Comparison of ENCODE assay signal across 8 cellular contexts in the genomic region with DNA sequence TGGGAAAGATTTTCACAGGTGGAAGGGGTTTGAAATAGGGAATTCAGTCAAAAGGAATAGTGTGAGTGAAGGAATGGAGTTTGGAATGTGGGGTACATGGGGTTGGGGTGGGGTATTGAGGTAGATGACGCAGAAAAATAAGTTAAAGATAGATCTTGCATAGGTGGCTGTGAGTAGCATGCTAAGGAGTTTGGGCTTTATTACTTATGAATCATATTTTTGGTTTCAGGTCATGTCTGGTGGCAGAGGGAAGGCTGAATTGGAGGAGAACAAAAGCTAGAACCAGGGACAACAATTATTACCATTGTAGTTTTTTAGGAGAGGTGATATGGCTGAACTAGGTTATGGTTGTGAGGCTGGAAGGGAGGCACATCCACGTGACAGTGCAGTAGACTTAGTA. TPM values are rescaled to one million over a fixed set of nuclear protein-coding genes. Genes with fewer than 3 reads are reported as not detected.
DNase-seq lines count a peak whose midpoint lies in the region; ATAC-seq, FAIRE-seq and TF ChIP-seq lines count a peak whose summit lies in the region.
"Not testable (repeated sequence)": the region's sequence is repeated elsewhere in the genome, so short reads cannot be mapped to it uniquely, and the experiment has no call there.

No MANE protein-coding gene starts in this region.

- not testable (repeated sequence) for H3K4me1 ChIP-seq in A549; GM12878 (ENCODE audit: control insufficient read depth, insufficient read depth, low read length); keratinocyte (ENCODE audit: control insufficient read depth, extremely low read depth, insufficient read depth, low read length)

- DNase-seq in A549 (ENCODE audit: low read depth in 1 of 2, low spot score in 1 of 2); GM12891 (ENCODE audit: insufficient read length, low spot score); GM19239 (ENCODE audit: insufficient read length, low spot score); activated CD4-positive, alpha-beta T cell treated with anti-CD3 and anti-CD28 coated beads for 36 hours; GM12878 (ENCODE audit: low read depth, low spot score); keratinocyte (ENCODE audit: low read depth, low spot score); stimulated activated naive CD8-positive, alpha-beta T cell treated with anti-CD3 and anti-CD28 coated beads, Interleukin-15, amount 100 ng/mL, for 72 hours: not testable (repeated sequence)

- dilution Hi-C loops in keratinocyte (cut with MboI; ENCODE audit: extremely low pct_ligation_motif_present, low sequenced_read_pairs) = not testable (repeated sequence)

- SMC1A ChIA-PET in GM12878 (lab: Charles Lee; ENCODE audit: uncharacterized antibody, unreplicated experiment) = not testable (repeated sequence)

- not testable (repeated sequence) for H3K36me3 ChIP-seq in GM12878 (ENCODE audit: control insufficient read depth in 2 of 2, insufficient read depth in 2 of 2, low read length in 1 of 2); keratinocyte (ENCODE audit: control insufficient read depth in 2 of 2, extremely low read depth in 1 of 2, insufficient read depth in 2 of 2, low read length in 2 of 2)

- not testable (repeated sequence) for H3K4me1 Mint-ChIP-seq in activated CD4-positive, alpha-beta T cell treated with anti-CD3 and anti-CD28 coated beads for 36 hours; activated T-helper 17 cell treated with anti-CD3 and anti-CD28 coated beads, Interleukin-2, amount 50 U/mL, for 72 hours; stimulated activated naive CD8-positive, alpha-beta T cell treated with anti-CD3 and anti-CD28 coated beads, Interleukin-15, amount 100 ng/mL, for 72 hours

- not testable (repeated sequence) for H3K9me1 ChIP-seq in keratinocyte (ENCODE audit: control insufficient read depth, extremely low read depth, insufficient read depth, low read length)

- H3K27ac ChIP-seq in A549; GM12878 (ENCODE audit: control insufficient read depth, insufficient read depth); keratinocyte (ENCODE audit: control insufficient read depth, insufficient read depth, low read length): not testable (repeated sequence)

- in situ Hi-C loops in GM12878 (cut with MboI) = not testable (repeated sequence)

- WGBS in A549 (ENCODE audit: missing lambda C conversion rate) = no CpG with 5 or more reads among the region's 2 CpGs
- no CpG with 5 or more reads among the region's 2 CpGs for WGBS in GM12878 (ENCODE audit: insufficient coverage, insufficient replicate concordance, low lambda C conversion rate, missing lambda C conversion rate)

- not testable (repeated sequence) for BruUV-seq in GM12878 (replicated peaks; lab: Mats Ljungman, UMichigan)

- not testable (repeated sequence) for H3K27me3 Mint-ChIP-seq in activated CD4-positive, alpha-beta T cell treated with anti-CD3 and anti-CD28 coated beads for 36 hours; activated T-helper 17 cell treated with anti-CD3 and anti-CD28 coated beads, Interleukin-2, amount 50 U/mL, for 72 hours; stimulated activated naive CD8-positive, alpha-beta T cell treated with anti-CD3 and anti-CD28 coated beads, Interleukin-15, amount 100 ng/mL, for 72 hours

- H3K79me2 ChIP-seq in GM12878 (ENCODE audit: control insufficient read depth, insufficient read depth, low read length); keratinocyte (ENCODE audit: control insufficient read depth, insufficient read depth, low read length): not testable (repeated sequence)

- not testable (repeated sequence) for H3K4me3 Mint-ChIP-seq in activated CD4-positive, alpha-beta T cell treated with anti-CD3 and anti-CD28 coated beads for 36 hours; activated T-helper 17 cell treated with anti-CD3 and anti-CD28 coated beads, Interleukin-2, amount 50 U/mL, for 72 hours; stimulated activated naive CD8-positive, alpha-beta T cell treated with anti-CD3 and anti-CD28 coated beads, Interleukin-15, amount 100 ng/mL, for 72 hours

- H2AFZ ChIP-seq in GM12878 (ENCODE audit: control insufficient read depth, low read depth, low read length); keratinocyte (ENCODE audit: control insufficient read depth, low read length): not testable (repeated sequence)

- H3K9me3 ChIP-seq in A549; GM12878 (replicated peaks; ENCODE audit: control insufficient read depth, insufficient read depth, low read length); keratinocyte (ENCODE audit: control insufficient read depth, low read depth, low read length): not testable (repeated sequence)

- not testable (repeated sequence) for H3K4me2 ChIP-seq in A549; GM12878 (ENCODE audit: control insufficient read depth, insufficient read depth); keratinocyte (ENCODE audit: control insufficient read depth, extremely low read depth, insufficient read depth, low read depth, low read length)

- FAIRE-seq in A549 (lab: Jason Lieb, UNC) (peak; percentile 67), GM12891 (lab: Jason Lieb, UNC) (peak; percentile 73), GM19239 (lab: Jason Lieb, UNC) (peak; percentile 59), GM12878 (lab: Jason Lieb, UNC) (peak; percentile 86), keratinocyte (lab: Jason Lieb, UNC) (peak; percentile 74)

- TF ChIP-seq POLR2A in A549 (IDR thresholded peaks at IDR 0.05; ENCODE audit: low read length); GM12891 (IDR thresholded peaks at IDR 0.05; ENCODE audit: low read depth, low read length); GM12878 (IDR thresholded peaks at IDR 0.05; ENCODE audit: low read depth, low read length): not testable (repeated sequence)

- not testable (repeated sequence) for H3K9ac ChIP-seq in GM12878 (ENCODE audit: control insufficient read depth, insufficient read depth, low read length); keratinocyte (ENCODE audit: control insufficient read depth, extremely low read depth, insufficient read depth, low read length)

- not testable (repeated sequence) for TF ChIP-seq EP300 in A549 (IDR thresholded peaks at IDR 0.05); GM12878 (IDR thresholded peaks at IDR 0.05; ENCODE audit: borderline replicate concordance in 1 of 2, control insufficient read depth in 1 of 2, low read depth in 2 of 2, low read length in 2 of 2)

- not testable (repeated sequence) for TF ChIP-seq RAD21 in A549 (conservative IDR thresholded peaks at IDR 0.05 in 1 of 2, IDR thresholded peaks at IDR 0.05 in 1 of 2); GM12878 (IDR thresholded peaks at IDR 0.05; ENCODE audit: insufficient read depth, low read depth, low read length)

- not testable (repeated sequence) for H3K27me3 ChIP-seq in GM12878 (replicated peaks in 1 of 2; ENCODE audit: control insufficient read depth in 2 of 2, insufficient read depth in 2 of 2, low read length in 1 of 2); keratinocyte (ENCODE audit: control insufficient read depth, extremely low read depth, insufficient read depth, low read length)

- H3K36me3 Mint-ChIP-seq in activated CD4-positive, alpha-beta T cell treated with anti-CD3 and anti-CD28 coated beads for 36 hours (ENCODE audit: low read depth); activated T-helper 17 cell treated with anti-CD3 and anti-CD28 coated beads, Interleukin-2, amount 50 U/mL, for 72 hours (ENCODE audit: low read depth): not testable (repeated sequence)

- not testable (repeated sequence) for H3K27ac Mint-ChIP-seq in activated CD4-positive, alpha-beta T cell treated with anti-CD3 and anti-CD28 coated beads for 36 hours; activated T-helper 17 cell treated with anti-CD3 and anti-CD28 coated beads, Interleukin-2, amount 50 U/mL, for 72 hours; stimulated activated naive CD8-positive, alpha-beta T cell treated with anti-CD3 and anti-CD28 coated beads, Interleukin-15, amount 100 ng/mL, for 72 hours

- intact Hi-C loops in activated CD4-positive, alpha-beta T cell treated with anti-CD3 and anti-CD28 coated beads for 36 hours (cut with DNase I, micrococcal nuclease); GM12878 (cut with micrococcal nuclease; ENCODE audit: unreplicated experiment): not testable (repeated sequence)

- TF ChIP-seq CTCF in A549 (IDR thresholded peaks at IDR 0.05); GM12878 (IDR thresholded peaks at IDR 0.05 in 2 of 3, conservative IDR thresholded peaks at IDR 0.05 in 1 of 3; ENCODE audit: control insufficient read depth in 2 of 3, extremely low read depth in 1 of 3, insufficient read depth in 1 of 3, low read depth in 3 of 3, low read length in 3 of 3); keratinocyte (optimal IDR thresholded peaks at IDR 0.05 in 1 of 3, IDR thresholded peaks at IDR 0.05 in 1 of 3, conservative IDR thresholded peaks at IDR 0.05 in 1 of 3; ENCODE audit: extremely low read depth in 1 of 3, insufficient read depth in 2 of 3, low read length in 3 of 3): not testable (repeated sequence)

- H4K20me1 ChIP-seq in GM12878 (ENCODE audit: control insufficient read depth, insufficient read depth); keratinocyte (ENCODE audit: control insufficient read depth, extremely low read depth, insufficient read depth, low read length): not testable (repeated sequence)

- not testable (repeated sequence) for H3K9me3 Mint-ChIP-seq in activated CD4-positive, alpha-beta T cell treated with anti-CD3 and anti-CD28 coated beads for 36 hours (ENCODE audit: low read depth); activated T-helper 17 cell treated with anti-CD3 and anti-CD28 coated beads, Interleukin-2, amount 50 U/mL, for 72 hours; stimulated activated naive CD8-positive, alpha-beta T cell treated with anti-CD3 and anti-CD28 coated beads, Interleukin-15, amount 100 ng/mL, for 72 hours

- H3K4me3 ChIP-seq in A549; GM12878; keratinocyte (ENCODE audit: control insufficient read depth in 2 of 3, extremely low read depth in 1 of 3, insufficient read depth in 2 of 3, low read depth in 1 of 3, low read length in 3 of 3): not testable (repeated sequence)

- CTCF ChIA-PET in A549 (lab: Yijun Ruan, JAX); activated CD4-positive, alpha-beta T cell treated with anti-CD3 and anti-CD28 coated beads for 36 hours (lab: Charles Lee); GM12878 (lab: Yijun Ruan, JAX): not testable (repeated sequence)

- POLR2A ChIA-PET in A549 (lab: Yijun Ruan, JAX); activated CD4-positive, alpha-beta T cell treated with anti-CD3 and anti-CD28 coated beads for 36 hours (lab: Charles Lee); GM12878 (lab: Charles Lee): not testable (repeated sequence)

- RAD21 ChIA-PET in GM12878 (lab: Charles Lee; ENCODE audit: unreplicated experiment) = not testable (repeated sequence)

- not testable (repeated sequence) for ATAC-seq in A549, GM12878
- ATAC-seq in activated CD4-positive, alpha-beta T cell treated with anti-CD3 and anti-CD28 coated beads for 36 hours = peak; percentile 68
- peak; percentile 70 for ATAC-seq in activated T-helper 17 cell treated with anti-CD3 and anti-CD28 coated beads, Interleukin-2, amount 50 U/mL, for 72 hours (replicated peaks)
- ATAC-seq in stimulated activated naive CD8-positive, alpha-beta T cell treated with anti-CD3 and anti-CD28 coated beads, Interleukin-15, amount 100 ng/mL, for 72 hours = peak; percentile 55

RNA-seq across cellular contexts. Expression of gene ARL17B, which starts 34.7 kb away (rescaled TPM):
- 7.3 and 9.7 TPM in 2 replicates for polyA plus RNA-seq in A549 (2011; rRNA removed)
- 3.2 and 3.5 TPM in 2 replicates for polyA plus RNA-seq in A549 (2012; cell fraction: cytosol; rRNA removed)
- 6.7 and 8.7 TPM in 2 replicates for polyA plus RNA-seq in A549 (2012; cell fraction: nucleus; rRNA removed)
- polyA plus RNA-seq in A549 (2017; fragmentation: RNase III; extraction: RNeasy Plus Mini Kit Qiagen cat#74134 plus additional on column Dnase treatment) = 6.3 to 7.2 TPM (median 6.3 TPM) in 3 replicates
- 6.4 and 6.6 TPM in 2 replicates for polyA minus RNA-seq in A549 (2011; rRNA and poly(A)+ RNA removed)
- 7.0 TPM for polyA plus RNA-seq in GM12891 (2012; ENCODE audit: low read depth, missing spikeins)
- 10 to 100 TPM; 22.6 to 27.6 TPM for total RNA-seq in activated CD4-positive, alpha-beta T cell treated with anti-CD3 and anti-CD28 coated beads for 36 hours
- 10 to 100 TPM; 21.6 to 22.3 TPM for total RNA-seq in activated T-helper 17 cell treated with anti-CD3 and anti-CD28 coated beads, Interleukin-2, amount 50 U/mL, for 72 hours
- total RNA-seq in GM12878 (2013; cell fraction: nucleolus; rRNA removed) = 71.6 and 76.4 TPM in 2 replicates
- total RNA-seq in GM12878 (2014; rRNA removed) = 5.8 and 6.0 TPM in 2 replicates
- 7.2 and 8.2 TPM in 2 replicates for total RNA-seq in GM12878 (2014; rRNA removed; fragmentation: Illumina TruSeq; extraction: Trizol)
- 15.3 and 17.2 TPM in 2 replicates for total RNA-seq in GM12878 (2021)
- 4.1 TPM for polyA plus RNA-seq in GM12878 (2011; ENCODE audit: low read depth)
- 9.3 and 11.0 TPM in 2 replicates for polyA plus RNA-seq in GM12878 (2011; rRNA removed)
- polyA plus RNA-seq in GM12878 (2011; cell fraction: cytosol; rRNA removed) = 2.8 and 3.6 TPM in 2 replicates
- polyA plus RNA-seq in GM12878 (2011; cell fraction: nucleus; rRNA removed) = 19.3 and 25.5 TPM in 2 replicates
- polyA plus RNA-seq in GM12878 (2012) = 4.8 and 6.5 TPM in 2 replicates
- polyA plus RNA-seq in GM12878 (2014; fragmentation: Illumina TruSeq; extraction: Trizol) = 6.7 and 7.4 TPM in 2 replicates
- polyA plus RNA-seq in GM12878 (2014; fragmentation: Nextera tagmentation; extraction: Ambion mirVana) = 10 to 100 TPM; 23.3 to 23.6 TPM
- 9.5 and 13.1 TPM in 2 replicates for polyA plus RNA-seq in GM12878 (2014; rRNA removed)
- 10 to 100 TPM; 24.8 to 25.1 TPM for polyA plus RNA-seq in GM12878 (2016; fragmentation: Nextera tagmentation; extraction: Ambion mirVana)
- polyA minus RNA-seq in GM12878 (2011; rRNA and poly(A)+ RNA removed) = 8.4 and 10.4 TPM in 2 replicates
- 1.8 and 5.2 TPM in 2 replicates for polyA minus RNA-seq in GM12878 (2011; cell fraction: cytosol; rRNA and poly(A)+ RNA removed)
- polyA minus RNA-seq in GM12878 (2011; cell fraction: nucleus; rRNA and poly(A)+ RNA removed) = 8.6 and 18.2 TPM in 2 replicates
- polyA plus RNA-seq in keratinocyte = 6.7 to 10.6 TPM (median 9.7 TPM) in 3 replicates
- polyA plus RNA-seq in keratinocyte (2011; ENCODE audit: low read depth) = 3.7 TPM
- 4.2 and 4.7 TPM in 2 replicates for polyA plus RNA-seq in keratinocyte (2011; cell fraction: cytosol; rRNA removed)
- polyA plus RNA-seq in keratinocyte (2011; cell fraction: nucleus; rRNA removed) = 5.9 and 15.6 TPM in 2 replicates
- polyA plus RNA-seq in keratinocyte (2012; ENCODE audit: low replicate concordance) = 2.5 and 8.8 TPM in 2 replicates
- polyA minus RNA-seq in keratinocyte = 1.9 to 2.5 TPM (median 2.0 TPM) in 3 replicates
- polyA minus RNA-seq in keratinocyte (2011; cell fraction: cytosol; rRNA and poly(A)+ RNA removed) = not detected
- polyA minus RNA-seq in keratinocyte (2011; cell fraction: nucleus; rRNA and poly(A)+ RNA removed) = 0.84 and 5.0 TPM in 2 replicates
